24 cellular contexts compared by ENCODE assay signal in the genomic region with DNA sequence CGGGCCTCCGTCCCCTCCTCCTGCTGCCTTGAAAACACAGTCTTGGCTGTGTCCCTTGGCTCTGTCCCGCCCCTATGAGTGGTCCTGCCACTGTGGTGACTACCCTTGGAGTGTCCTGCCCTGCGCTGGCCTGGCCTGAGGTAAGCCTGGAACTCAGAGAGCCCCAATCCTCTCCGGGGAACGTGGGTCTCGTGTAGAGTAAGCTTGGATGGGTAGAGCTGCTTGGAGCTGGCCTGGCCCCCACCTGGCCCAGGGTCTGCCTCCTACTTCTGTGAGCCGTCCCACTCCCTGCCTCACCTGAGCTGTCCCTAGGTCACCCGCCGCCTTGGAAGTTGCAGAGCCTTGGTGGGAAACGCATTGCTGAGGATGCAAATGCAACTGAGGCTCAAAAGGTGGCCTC.
A peak's percentile ranks its signal among the peaks of the same experiment; 100 is the strongest.
DNase-seq lines count a peak whose midpoint lies in the region; ATAC-seq, FAIRE-seq and TF ChIP-seq lines count a peak whose summit lies in the region.
"Had no signal": no experiment of that assay in that cellular context is flagged by ENCODE, and none has a peak within 500 bp of the region (broad histone marks: within the 10 kb centered on the region; RNA-seq: fewer than 3 reads in every experiment).

No MANE protein-coding gene starts in this region.

- H3K9me3 ChIP-seq in Caco-2 (peaks cover 16% of the 10 kb centered on the region), H1 (ENCODE audit: insufficient read depth in 2 of 2, low read depth in 1 of 2, low read length in 1 of 2) (peaks cover 3 to 6% of the 10 kb centered on the region in 2 experiments), neuronal stem cell (replicated peaks in 1 of 2; ENCODE audit: control insufficient read depth in 2 of 2, insufficient read depth in 1 of 2, low read depth in 1 of 2, low read length in 2 of 2) (peaks cover 3 to 10% of the 10 kb centered on the region in 2 donors), spleen (peaks cover 0 to 19% (median 11%) of the 10 kb centered on the region in 8 donors)

- H3K23me2 ChIP-seq in H1 (ENCODE audit: low read depth, low read length), result peaks cover 4% of the 10 kb centered on the region; the same call in 1 of the 2 replicates

- BruUV-seq in Caco-2 (replicated peaks; lab: Mats Ljungman, UMichigan), result no TSS peak

- no peak overlapping the region for H4K8ac ChIP-seq in H1 (ENCODE audit: extremely low read depth, insufficient read depth, low read length)
- no peak overlapping the region for H4K8ac ChIP-seq in neuronal stem cell (ENCODE audit: low read depth, low read length)

- no peak for TF ChIP-seq RAD21 in H1 (IDR thresholded peaks at IDR 0.05 in 1 of 2, conservative IDR thresholded peaks at IDR 0.05 in 1 of 2; ENCODE audit: low read depth in 2 of 2, low read length in 2 of 2)

- peaks cover 8% of the 10 kb centered on the region for H3K79me1 ChIP-seq in H1 (ENCODE audit: low read depth, low read length)
- H3K79me1 ChIP-seq in neuronal stem cell (ENCODE audit: low read depth, low read length), result no peaks in the 10 kb centered on the region

- H3K27me3 ChIP-seq in Caco-2 (replicated peaks; ENCODE audit: control insufficient read depth, insufficient read depth, low read length), result no peaks in the 10 kb centered on the region
- H3K27me3 ChIP-seq in H1 (replicated peaks in 1 of 4; ENCODE audit: control insufficient read depth in 3 of 4, extremely low read depth in 1 of 4, insufficient read depth in 3 of 4, low read length in 3 of 4), result no peaks in the 10 kb centered on the region
- peaks cover 0 to 14% (median 0%) of the 10 kb centered on the region in 3 experiments for H3K27me3 ChIP-seq in neuronal stem cell (ENCODE audit: control insufficient read depth in 3 of 3, insufficient read depth in 3 of 3, low read depth in 1 of 3, low read length in 3 of 3)
- peaks cover 0 to 52% (median 0%) of the 10 kb centered on the region in 7 donors for H3K27me3 ChIP-seq in spleen (replicated peaks in 1 of 7)

- H3K36me3 ChIP-seq in Caco-2 (ENCODE audit: control insufficient read depth, insufficient read depth, low read length), result no peaks in the 10 kb centered on the region
- H3K36me3 ChIP-seq in H1 (ENCODE audit: control insufficient read depth in 2 of 4, insufficient read depth in 4 of 4, low read length in 3 of 4), result no peaks in the 10 kb centered on the region
- H3K36me3 ChIP-seq in neuronal stem cell (replicated peaks in 1 of 2; ENCODE audit: control insufficient read depth in 2 of 2, insufficient read depth in 2 of 2, low read length in 2 of 2), result no peaks in the 10 kb centered on the region
- no peaks in the 10 kb centered on the region for H3K36me3 ChIP-seq in spleen

- no peak overlapping the region for H4K5ac ChIP-seq in H1 (ENCODE audit: insufficient read length, low read depth, low read length)

- H3K14ac ChIP-seq in H1 (ENCODE audit: insufficient read length) (no peak overlapping the region), neuronal stem cell (ENCODE audit: low read length) (peak overlapping the region; percentile 60)

- H3K36me3 Mint-ChIP-seq in Caco-2 (ENCODE audit: insufficient read depth, unreplicated experiment), result peaks cover 56% of the 10 kb centered on the region
- H3K36me3 Mint-ChIP-seq: CD4-positive, CD25-positive, alpha-beta regulatory T cell; CD8-positive, alpha-beta T cell had no signal

- TF ChIP-seq CTCF in Caco-2 (IDR thresholded peaks at IDR 0.05; ENCODE audit: insufficient read depth in 1 of 2, low read depth in 1 of 2, low read length in 1 of 2, severe bottlenecking in 1 of 2, unreplicated experiment in 1 of 2), result no peak
- TF ChIP-seq CTCF in H1 (IDR thresholded peaks at IDR 0.05; ENCODE audit: control extremely low read depth in 1 of 3, insufficient read depth in 1 of 3, low read depth in 1 of 3, low read length in 3 of 3), result no peak
- TF ChIP-seq CTCF in spleen (IDR thresholded peaks at IDR 0.05 in 8 of 11, conservative IDR thresholded peaks at IDR 0.05 in 3 of 11), result no peak

- POLR2A ChIA-PET in Caco-2 (lab: Charles Lee) (no interaction called here), H1 (lab: Charles Lee; ENCODE audit: partially characterized antibody) (no interaction called here)

- H2BK15ac ChIP-seq in H1 (ENCODE audit: low read length), result no peak overlapping the region
- H2BK15ac ChIP-seq in neuronal stem cell (ENCODE audit: low read length), result peak overlapping the region; percentile 22

- H4K91ac ChIP-seq in H1 (replicated peaks; ENCODE audit: insufficient read length, low read length) (peak overlapping the region; percentile 15), neuronal stem cell (ENCODE audit: low read depth, low read length, poor library complexity) (no peak overlapping the region)

- no peaks in the 10 kb centered on the region for H3K27me3 Mint-ChIP-seq in Caco-2 (ENCODE audit: insufficient read depth, unreplicated experiment)

- DNase-seq in Caco-2 (no peak), H1 (ENCODE audit: low read depth in 1 of 2, low spot score in 2 of 2) (no peak), neuronal stem cell (ENCODE audit: low spot score) (no peak), spleen (peak; percentile 64), left ventricle myocardium superior (no peak), NCI-H146 (lab: John Stamatoyannopoulos, UW) (no peak), NCI-H1105 treated with DMSO at 0.1 percent for 48 hours (lab: John Stamatoyannopoulos, UW) (no peak)
- DNase-seq: 8988T; ACHN; C1 segment of cervical spinal cord; CD4-positive, CD25-positive, alpha-beta regulatory T cell; CD8-positive, alpha-beta T cell; DMS 273 treated with DMSO at 0.1 percent for 48 hours; DMS79; EL; GDM1; GM23248; H9 had no signal

- H3K4me3 Mint-ChIP-seq in Caco-2 (ENCODE audit: unreplicated experiment), result no peak overlapping the region
- H3K4me3 Mint-ChIP-seq: CD4-positive, CD25-positive, alpha-beta regulatory T cell; CD8-positive, alpha-beta T cell; H9 had no signal

- H2AFZ ChIP-seq in H1 (ENCODE audit: low read length) (no peak overlapping the region), neuronal stem cell (ENCODE audit: low read length) (no peak overlapping the region)
- H2AFZ ChIP-seq: GM23248 had no signal

- 77% methylated on average over 11 of the region's 11 CpGs; no CpG with 5 or more reads in 1 of the 2 experiments for WGBS in H1 (ENCODE audit: extremely low coverage in 1 of 2, insufficient coverage in 1 of 2, insufficient read length in 1 of 2, insufficient replicate concordance in 2 of 2, low coverage in 1 of 2, low lambda C conversion rate in 2 of 2, missing lambda C conversion rate in 1 of 2), 2 experiments
- WGBS in neuronal stem cell (ENCODE audit: extremely low coverage in 2 of 2, insufficient read length in 2 of 2, insufficient replicate concordance in 1 of 2), 2 donors, result no CpG with 5 or more reads among the region's 11 CpGs
- 85 to 91% (median 88%) methylated on average over 9 to 11 of the region's 11 CpGs for WGBS in spleen, 5 donors

- CTCF ChIA-PET in Caco-2 (lab: Charles Lee) (no interaction called here), H1 (lab: Charles Lee; ENCODE audit: partially characterized antibody) (interaction anchor here (3.2 kb wide), 1 partner anchor 11 kb away, joined by 19 read pairs; no protein-coding TSS in a partner anchor)

- ATAC-seq in left ventricle myocardium superior (no peak), HG02981 (IDR thresholded peaks at IDR 0.05; ENCODE audit: unreplicated experiment) (no peak)
- ATAC-seq: A549; CD8-positive, alpha-beta T cell; GM12878; HCT116 had no signal

- 0 out of 2 replicates have a peak overlapping the region, but pooled peaks have one; percentile 60 for H2BK12ac ChIP-seq in H1 (ENCODE audit: low read depth, low read length)
- H2BK12ac ChIP-seq in neuronal stem cell (ENCODE audit: low read length), result no peak overlapping the region

- TF ChIP-seq EP300 in H1 (IDR thresholded peaks at IDR 0.05; ENCODE audit: borderline replicate concordance in 1 of 2, low read depth in 2 of 2, low read length in 2 of 2), result no peak

- no peak overlapping the region for H3K27ac ChIP-seq in H1 (ENCODE audit: low read depth, low read length)
- H3K27ac ChIP-seq in neuronal stem cell (replicated peaks; ENCODE audit: low read length), result no peak overlapping the region
- no peak overlapping the region for H3K27ac ChIP-seq in spleen
- H3K27ac ChIP-seq: A549, GM23248 had no signal

- H2BK120ac ChIP-seq in H1 (replicated peaks; ENCODE audit: low read depth, low read length) (no peak overlapping the region), neuronal stem cell (ENCODE audit: low read depth, low read length) (no peak overlapping the region)

- intact Hi-C loops in Caco-2 (cut with micrococcal nuclease; ENCODE audit: unreplicated experiment) (no loop called here), spleen (cut with DNase I; ENCODE audit: low total_unique reads) (no loop called here), left ventricle myocardium superior (cut with micrococcal nuclease) (no loop called here)

- H3K9me3 Mint-ChIP-seq in Caco-2 (ENCODE audit: unreplicated experiment), result peaks cover 18% of the 10 kb centered on the region

- TF ChIP-seq POLR2A in H1 (IDR thresholded peaks at IDR 0.05; ENCODE audit: control extremely low read depth in 1 of 2, low read depth in 2 of 2, low read length in 2 of 2), result no peak
- no peak for TF ChIP-seq POLR2A in spleen (IDR thresholded peaks at IDR 0.05)

- no peak overlapping the region for H3K56ac ChIP-seq in H1 (replicated peaks; ENCODE audit: insufficient read length, low read depth, low read length)

- peaks cover 10% of the 10 kb centered on the region for H3K4me1 Mint-ChIP-seq in Caco-2 (ENCODE audit: low read depth, unreplicated experiment)
- H3K4me1 Mint-ChIP-seq: CD4-positive, CD25-positive, alpha-beta regulatory T cell had no signal

- H4K20me1 ChIP-seq in H1 (replicated peaks in 1 of 2; ENCODE audit: control insufficient read depth in 1 of 2, insufficient read depth in 2 of 2, low read length in 2 of 2), result peaks cover 0 to 3% of the 10 kb centered on the region in 2 experiments

- H3K23ac ChIP-seq in H1 (ENCODE audit: insufficient read length) (no peak overlapping the region), neuronal stem cell (ENCODE audit: low read depth, low read length, poor library complexity) (no peak overlapping the region)

- peak overlapping the region; percentile 29 for H3K27ac Mint-ChIP-seq in Caco-2 (ENCODE audit: unreplicated experiment)
- H3K27ac Mint-ChIP-seq: CD4-positive, CD25-positive, alpha-beta regulatory T cell; CD8-positive, alpha-beta T cell had no signal

- H3K18ac ChIP-seq in H1 (ENCODE audit: extremely low read depth, low read length) (no peak overlapping the region), neuronal stem cell (ENCODE audit: low read length) (peak overlapping the region; percentile 45)

- H3K9ac ChIP-seq in H1 (replicated peaks in 1 of 4; ENCODE audit: extremely low read depth in 1 of 4, low read depth in 3 of 4, low read length in 3 of 4) (no peak overlapping the region), neuronal stem cell (ENCODE audit: low read depth, low read length, poor library complexity) (no peak overlapping the region)
- H3K9ac ChIP-seq: GM23248 had no signal

- H3K4me3 ChIP-seq in Caco-2 (ENCODE audit: low read depth, low read length) (no peak overlapping the region), H1 (ENCODE audit: extremely low read depth in 1 of 4, insufficient read depth in 2 of 4, low read depth in 3 of 4, low read length in 4 of 4) (no peak overlapping the region), neuronal stem cell (ENCODE audit: low read length in 2 of 2) (no peak overlapping the region), spleen (no peak overlapping the region)
- H3K4me3 ChIP-seq: A549, GM12878, GM23248 had no signal

- H3K4me1 ChIP-seq in Caco-2, result peaks cover 11% of the 10 kb centered on the region; the same call in 1 of the 2 replicates
- peaks cover 10 to 27% (median 18%) of the 10 kb centered on the region in 4 experiments for H3K4me1 ChIP-seq in H1 (replicated peaks in 1 of 4; ENCODE audit: control insufficient read depth in 3 of 4, insufficient read depth in 4 of 4, low read length in 3 of 4)
- peaks cover 10 to 19% of the 10 kb centered on the region in 2 donors for H3K4me1 ChIP-seq in neuronal stem cell (ENCODE audit: control insufficient read depth in 2 of 2, insufficient read depth in 1 of 2, low read depth in 1 of 2, low read length in 2 of 2)
- no peaks in the 10 kb centered on the region for H3K4me1 ChIP-seq in spleen
- H3K4me1 ChIP-seq: A549 had no signal

- H2AK5ac ChIP-seq in H1 (ENCODE audit: low read depth, low read length) (no peak overlapping the region), neuronal stem cell (ENCODE audit: low read depth, low read length) (no peak overlapping the region)

- no peak for FAIRE-seq in H1 (lab: Jason Lieb, UNC)
- FAIRE-seq: A549, D721Med, GM12878, GM19239 had no signal

- H2BK5ac ChIP-seq in H1 (ENCODE audit: low read depth, low read length), result no peak overlapping the region
- H2BK5ac ChIP-seq in neuronal stem cell (ENCODE audit: low read length), result no peak overlapping the region

- no peaks in the 10 kb centered on the region for H3K79me2 ChIP-seq in H1 (ENCODE audit: control insufficient read depth in 1 of 2, insufficient read depth in 2 of 2, low read length in 2 of 2)

- no peak overlapping the region for H3K4me2 ChIP-seq in H1 (ENCODE audit: insufficient read depth in 1 of 2, low read depth in 2 of 2, low read length in 2 of 2)
- no peak overlapping the region for H3K4me2 ChIP-seq in neuronal stem cell (ENCODE audit: insufficient read depth, low read length, poor library complexity, severe bottlenecking)
- H3K4me2 ChIP-seq: A549 had no signal

- no peak overlapping the region for H3K4ac ChIP-seq in H1 (replicated peaks; ENCODE audit: insufficient read length, low read depth, low read length)
- no peak overlapping the region for H3K4ac ChIP-seq in neuronal stem cell (ENCODE audit: low read length)

- no peak overlapping the region for H2BK20ac ChIP-seq in H1 (ENCODE audit: low read length)
